Comparison of ENCODE assay signal across 3 cellular contexts in the genomic region with DNA sequence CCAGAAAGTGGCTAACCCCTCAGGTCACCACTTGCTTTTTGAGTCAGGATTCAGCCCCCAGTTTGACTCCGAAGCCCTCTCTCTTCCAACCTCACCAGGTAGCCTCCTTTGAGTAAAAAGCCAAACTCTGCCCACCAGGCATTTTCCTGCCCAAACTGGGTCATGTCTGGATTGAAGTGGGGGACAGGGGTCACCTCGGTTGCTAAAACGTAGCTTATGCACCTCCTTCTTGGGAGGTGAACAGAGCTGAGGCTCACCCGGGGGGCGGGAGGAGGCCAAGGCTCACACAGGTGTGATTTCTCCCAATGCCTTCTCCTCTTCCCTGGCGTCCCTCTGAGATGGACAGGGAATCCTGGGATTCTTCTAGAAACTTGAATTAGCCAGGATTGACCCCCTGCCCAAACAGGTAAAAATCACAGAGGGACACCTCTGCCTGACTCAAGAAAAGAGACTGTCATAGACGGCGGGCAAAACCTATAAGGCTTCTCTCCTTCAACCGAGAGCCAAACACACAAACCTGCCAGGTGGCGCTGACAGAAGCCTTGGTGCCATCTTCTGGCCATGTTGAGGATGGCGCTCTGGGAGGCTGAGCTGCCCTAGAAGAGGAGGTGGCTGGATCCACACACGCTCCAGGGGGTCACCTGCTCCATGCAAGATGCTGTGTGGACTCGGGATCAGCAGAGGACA.
TF ChIP-seq lines count a peak whose summit lies in the region.

No MANE protein-coding gene starts in this region.

TF ChIP-seq in GM23338, 12 proteins besides CTCF, POLR2A, EP300 and RAD21 (continues in another document):
- TF ChIP-seq, protein P1, sequence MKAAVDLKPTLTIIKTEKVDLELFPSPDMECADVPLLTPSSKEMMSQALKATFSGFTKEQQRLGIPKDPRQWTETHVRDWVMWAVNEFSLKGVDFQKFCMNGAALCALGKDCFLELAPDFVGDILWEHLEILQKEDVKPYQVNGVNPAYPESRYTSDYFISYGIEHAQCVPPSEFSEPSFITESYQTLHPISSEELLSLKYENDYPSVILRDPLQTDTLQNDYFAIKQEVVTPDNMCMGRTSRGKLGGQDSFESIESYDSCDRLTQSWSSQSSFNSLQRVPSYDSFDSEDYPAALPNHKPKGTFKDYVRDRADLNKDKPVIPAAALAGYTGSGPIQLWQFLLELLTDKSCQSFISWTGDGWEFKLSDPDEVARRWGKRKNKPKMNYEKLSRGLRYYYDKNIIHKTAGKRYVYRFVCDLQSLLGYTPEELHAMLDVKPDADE (IDR thresholded peaks at IDR 0.05): no peak
- no peak for TF ChIP-seq ZNF114 (CRISPR knock-in tag; IDR thresholded peaks at IDR 0.05)

TF ChIP-seq in WTC11, 78 proteins besides CTCF, POLR2A, EP300 and RAD21:
- TF ChIP-seq, protein P2, sequence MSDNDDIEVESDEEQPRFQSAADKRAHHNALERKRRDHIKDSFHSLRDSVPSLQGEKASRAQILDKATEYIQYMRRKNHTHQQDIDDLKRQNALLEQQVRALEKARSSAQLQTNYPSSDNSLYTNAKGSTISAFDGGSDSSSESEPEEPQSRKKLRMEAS (CRISPR knock-in tag; IDR thresholded peaks at IDR 0.05): 0 out of 2 replicates have a peak, but pooled peaks have one; percentile 40
- TF ChIP-seq, protein P3, sequence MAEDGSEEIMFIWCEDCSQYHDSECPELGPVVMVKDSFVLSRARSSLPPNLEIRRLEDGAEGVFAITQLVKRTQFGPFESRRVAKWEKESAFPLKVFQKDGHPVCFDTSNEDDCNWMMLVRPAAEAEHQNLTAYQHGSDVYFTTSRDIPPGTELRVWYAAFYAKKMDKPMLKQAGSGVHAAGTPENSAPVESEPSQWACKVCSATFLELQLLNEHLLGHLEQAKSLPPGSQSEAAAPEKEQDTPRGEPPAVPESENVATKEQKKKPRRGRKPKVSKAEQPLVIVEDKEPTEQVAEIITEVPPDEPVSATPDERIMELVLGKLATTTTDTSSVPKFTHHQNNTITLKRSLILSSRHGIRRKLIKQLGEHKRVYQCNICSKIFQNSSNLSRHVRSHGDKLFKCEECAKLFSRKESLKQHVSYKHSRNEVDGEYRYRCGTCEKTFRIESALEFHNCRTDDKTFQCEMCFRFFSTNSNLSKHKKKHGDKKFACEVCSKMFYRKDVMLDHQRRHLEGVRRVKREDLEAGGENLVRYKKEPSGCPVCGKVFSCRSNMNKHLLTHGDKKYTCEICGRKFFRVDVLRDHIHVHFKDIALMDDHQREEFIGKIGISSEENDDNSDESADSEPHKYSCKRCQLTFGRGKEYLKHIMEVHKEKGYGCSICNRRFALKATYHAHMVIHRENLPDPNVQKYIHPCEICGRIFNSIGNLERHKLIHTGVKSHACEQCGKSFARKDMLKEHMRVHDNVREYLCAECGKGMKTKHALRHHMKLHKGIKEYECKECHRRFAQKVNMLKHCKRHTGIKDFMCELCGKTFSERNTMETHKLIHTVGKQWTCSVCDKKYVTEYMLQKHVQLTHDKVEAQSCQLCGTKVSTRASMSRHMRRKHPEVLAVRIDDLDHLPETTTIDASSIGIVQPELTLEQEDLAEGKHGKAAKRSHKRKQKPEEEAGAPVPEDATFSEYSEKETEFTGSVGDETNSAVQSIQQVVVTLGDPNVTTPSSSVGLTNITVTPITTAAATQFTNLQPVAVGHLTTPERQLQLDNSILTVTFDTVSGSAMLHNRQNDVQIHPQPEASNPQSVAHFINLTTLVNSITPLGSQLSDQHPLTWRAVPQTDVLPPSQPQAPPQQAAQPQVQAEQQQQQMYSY (CRISPR knock-in tag; IDR thresholded peaks at IDR 0.05): no peak

TF ChIP-seq in H1, 55 proteins besides CTCF, POLR2A, EP300 and RAD21:
- TF ChIP-seq EGR1 (IDR thresholded peaks at IDR 0.05; ENCODE audit: borderline replicate concordance, low read depth, low read length): no peak
- no peak for TF ChIP-seq KDM4A (IDR thresholded peaks at IDR 0.05; ENCODE audit: low read depth, low read length, severe bottlenecking)
- no peak for TF ChIP-seq CBX8 (IDR thresholded peaks at IDR 0.05; ENCODE audit: borderline replicate concordance, low read depth, low read length)
- TF ChIP-seq, protein P4, sequence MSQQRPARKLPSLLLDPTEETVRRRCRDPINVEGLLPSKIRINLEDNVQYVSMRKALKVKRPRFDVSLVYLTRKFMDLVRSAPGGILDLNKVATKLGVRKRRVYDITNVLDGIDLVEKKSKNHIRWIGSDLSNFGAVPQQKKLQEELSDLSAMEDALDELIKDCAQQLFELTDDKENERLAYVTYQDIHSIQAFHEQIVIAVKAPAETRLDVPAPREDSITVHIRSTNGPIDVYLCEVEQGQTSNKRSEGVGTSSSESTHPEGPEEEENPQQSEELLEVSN (IDR thresholded peaks at IDR 0.05): peak; percentile 66
- no peak for TF ChIP-seq SP4 (IDR thresholded peaks at IDR 0.05; ENCODE audit: low read length)
- TF ChIP-seq HDAC6 (IDR thresholded peaks at IDR 0.05; ENCODE audit: low read depth, low read length): no peak
- no peak for TF ChIP-seq YY1 (IDR thresholded peaks at IDR 0.05; ENCODE audit: low read depth, low read length)
- TF ChIP-seq POU5F1 (IDR thresholded peaks at IDR 0.05; ENCODE audit: low read depth, low read length): no peak
- TF ChIP-seq POLR2AphosphoS5 (IDR thresholded peaks at IDR 0.05; ENCODE audit: low read depth, low read length): no peak
- TF ChIP-seq, protein P2 (IDR thresholded peaks at IDR 0.05): peak; percentile 78
- TF ChIP-seq BACH1 (IDR thresholded peaks at IDR 0.05; ENCODE audit: low read length): peak; percentile 24; the same call in 1 of the 2 replicates
- no peak for TF ChIP-seq PHF8 (conservative IDR thresholded peaks at IDR 0.05; ENCODE audit: low read depth, low read length)
- TF ChIP-seq CBX5 (IDR thresholded peaks at IDR 0.05; ENCODE audit: low read depth, low read length): no peak
- TF ChIP-seq CEBPB (IDR thresholded peaks at IDR 0.05; ENCODE audit: low read depth, low read length): no peak
- TF ChIP-seq TAF7 (optimal IDR thresholded peaks at IDR 0.05; ENCODE audit: borderline replicate concordance, low read depth, low read length): no peak
- TF ChIP-seq RXRA (IDR thresholded peaks at IDR 0.05; ENCODE audit: insufficient read depth, low read depth, low read length): no peak
- no peak for TF ChIP-seq BRCA1 (IDR thresholded peaks at IDR 0.05; ENCODE audit: low read depth, low read length)
- no peak for TF ChIP-seq RFX5 (IDR thresholded peaks at IDR 0.05; ENCODE audit: borderline replicate concordance, low read depth, low read length)
- TF ChIP-seq SIN3A (conservative IDR thresholded peaks at IDR 0.05 in 1 of 2, IDR thresholded peaks at IDR 0.05 in 1 of 2; ENCODE audit: low read depth in 1 of 2, low read length in 2 of 2): 0 out of 4 replicates have a peak, but pooled peaks of 1 of the 2 experiments have one; percentile 25
- TF ChIP-seq, protein P5, sequence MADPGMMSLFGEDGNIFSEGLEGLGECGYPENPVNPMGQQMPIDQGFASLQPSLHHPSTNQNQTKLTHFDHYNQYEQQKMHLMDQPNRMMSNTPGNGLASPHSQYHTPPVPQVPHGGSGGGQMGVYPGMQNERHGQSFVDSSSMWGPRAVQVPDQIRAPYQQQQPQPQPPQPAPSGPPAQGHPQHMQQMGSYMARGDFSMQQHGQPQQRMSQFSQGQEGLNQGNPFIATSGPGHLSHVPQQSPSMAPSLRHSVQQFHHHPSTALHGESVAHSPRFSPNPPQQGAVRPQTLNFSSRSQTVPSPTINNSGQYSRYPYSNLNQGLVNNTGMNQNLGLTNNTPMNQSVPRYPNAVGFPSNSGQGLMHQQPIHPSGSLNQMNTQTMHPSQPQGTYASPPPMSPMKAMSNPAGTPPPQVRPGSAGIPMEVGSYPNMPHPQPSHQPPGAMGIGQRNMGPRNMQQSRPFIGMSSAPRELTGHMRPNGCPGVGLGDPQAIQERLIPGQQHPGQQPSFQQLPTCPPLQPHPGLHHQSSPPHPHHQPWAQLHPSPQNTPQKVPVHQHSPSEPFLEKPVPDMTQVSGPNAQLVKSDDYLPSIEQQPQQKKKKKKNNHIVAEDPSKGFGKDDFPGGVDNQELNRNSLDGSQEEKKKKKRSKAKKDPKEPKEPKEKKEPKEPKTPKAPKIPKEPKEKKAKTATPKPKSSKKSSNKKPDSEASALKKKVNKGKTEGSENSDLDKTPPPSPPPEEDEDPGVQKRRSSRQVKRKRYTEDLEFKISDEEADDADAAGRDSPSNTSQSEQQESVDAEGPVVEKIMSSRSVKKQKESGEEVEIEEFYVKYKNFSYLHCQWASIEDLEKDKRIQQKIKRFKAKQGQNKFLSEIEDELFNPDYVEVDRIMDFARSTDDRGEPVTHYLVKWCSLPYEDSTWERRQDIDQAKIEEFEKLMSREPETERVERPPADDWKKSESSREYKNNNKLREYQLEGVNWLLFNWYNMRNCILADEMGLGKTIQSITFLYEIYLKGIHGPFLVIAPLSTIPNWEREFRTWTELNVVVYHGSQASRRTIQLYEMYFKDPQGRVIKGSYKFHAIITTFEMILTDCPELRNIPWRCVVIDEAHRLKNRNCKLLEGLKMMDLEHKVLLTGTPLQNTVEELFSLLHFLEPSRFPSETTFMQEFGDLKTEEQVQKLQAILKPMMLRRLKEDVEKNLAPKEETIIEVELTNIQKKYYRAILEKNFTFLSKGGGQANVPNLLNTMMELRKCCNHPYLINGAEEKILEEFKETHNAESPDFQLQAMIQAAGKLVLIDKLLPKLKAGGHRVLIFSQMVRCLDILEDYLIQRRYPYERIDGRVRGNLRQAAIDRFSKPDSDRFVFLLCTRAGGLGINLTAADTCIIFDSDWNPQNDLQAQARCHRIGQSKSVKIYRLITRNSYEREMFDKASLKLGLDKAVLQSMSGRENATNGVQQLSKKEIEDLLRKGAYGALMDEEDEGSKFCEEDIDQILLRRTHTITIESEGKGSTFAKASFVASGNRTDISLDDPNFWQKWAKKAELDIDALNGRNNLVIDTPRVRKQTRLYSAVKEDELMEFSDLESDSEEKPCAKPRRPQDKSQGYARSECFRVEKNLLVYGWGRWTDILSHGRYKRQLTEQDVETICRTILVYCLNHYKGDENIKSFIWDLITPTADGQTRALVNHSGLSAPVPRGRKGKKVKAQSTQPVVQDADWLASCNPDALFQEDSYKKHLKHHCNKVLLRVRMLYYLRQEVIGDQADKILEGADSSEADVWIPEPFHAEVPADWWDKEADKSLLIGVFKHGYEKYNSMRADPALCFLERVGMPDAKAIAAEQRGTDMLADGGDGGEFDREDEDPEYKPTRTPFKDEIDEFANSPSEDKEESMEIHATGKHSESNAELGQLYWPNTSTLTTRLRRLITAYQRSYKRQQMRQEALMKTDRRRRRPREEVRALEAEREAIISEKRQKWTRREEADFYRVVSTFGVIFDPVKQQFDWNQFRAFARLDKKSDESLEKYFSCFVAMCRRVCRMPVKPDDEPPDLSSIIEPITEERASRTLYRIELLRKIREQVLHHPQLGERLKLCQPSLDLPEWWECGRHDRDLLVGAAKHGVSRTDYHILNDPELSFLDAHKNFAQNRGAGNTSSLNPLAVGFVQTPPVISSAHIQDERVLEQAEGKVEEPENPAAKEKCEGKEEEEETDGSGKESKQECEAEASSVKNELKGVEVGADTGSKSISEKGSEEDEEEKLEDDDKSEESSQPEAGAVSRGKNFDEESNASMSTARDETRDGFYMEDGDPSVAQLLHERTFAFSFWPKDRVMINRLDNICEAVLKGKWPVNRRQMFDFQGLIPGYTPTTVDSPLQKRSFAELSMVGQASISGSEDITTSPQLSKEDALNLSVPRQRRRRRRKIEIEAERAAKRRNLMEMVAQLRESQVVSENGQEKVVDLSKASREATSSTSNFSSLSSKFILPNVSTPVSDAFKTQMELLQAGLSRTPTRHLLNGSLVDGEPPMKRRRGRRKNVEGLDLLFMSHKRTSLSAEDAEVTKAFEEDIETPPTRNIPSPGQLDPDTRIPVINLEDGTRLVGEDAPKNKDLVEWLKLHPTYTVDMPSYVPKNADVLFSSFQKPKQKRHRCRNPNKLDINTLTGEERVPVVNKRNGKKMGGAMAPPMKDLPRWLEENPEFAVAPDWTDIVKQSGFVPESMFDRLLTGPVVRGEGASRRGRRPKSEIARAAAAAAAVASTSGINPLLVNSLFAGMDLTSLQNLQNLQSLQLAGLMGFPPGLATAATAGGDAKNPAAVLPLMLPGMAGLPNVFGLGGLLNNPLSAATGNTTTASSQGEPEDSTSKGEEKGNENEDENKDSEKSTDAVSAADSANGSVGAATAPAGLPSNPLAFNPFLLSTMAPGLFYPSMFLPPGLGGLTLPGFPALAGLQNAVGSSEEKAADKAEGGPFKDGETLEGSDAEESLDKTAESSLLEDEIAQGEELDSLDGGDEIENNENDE (IDR thresholded peaks at IDR 0.05; ENCODE audit: insufficient replicate concordance, low read length): no peak
- no peak for TF ChIP-seq ZNF274 (IDR thresholded peaks at IDR 0.05; ENCODE audit: borderline replicate concordance, extremely low read depth, low read length)
- TF ChIP-seq, protein P6, sequence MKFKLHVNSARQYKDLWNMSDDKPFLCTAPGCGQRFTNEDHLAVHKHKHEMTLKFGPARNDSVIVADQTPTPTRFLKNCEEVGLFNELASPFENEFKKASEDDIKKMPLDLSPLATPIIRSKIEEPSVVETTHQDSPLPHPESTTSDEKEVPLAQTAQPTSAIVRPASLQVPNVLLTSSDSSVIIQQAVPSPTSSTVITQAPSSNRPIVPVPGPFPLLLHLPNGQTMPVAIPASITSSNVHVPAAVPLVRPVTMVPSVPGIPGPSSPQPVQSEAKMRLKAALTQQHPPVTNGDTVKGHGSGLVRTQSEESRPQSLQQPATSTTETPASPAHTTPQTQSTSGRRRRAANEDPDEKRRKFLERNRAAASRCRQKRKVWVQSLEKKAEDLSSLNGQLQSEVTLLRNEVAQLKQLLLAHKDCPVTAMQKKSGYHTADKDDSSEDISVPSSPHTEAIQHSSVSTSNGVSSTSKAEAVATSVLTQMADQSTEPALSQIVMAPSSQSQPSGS (IDR thresholded peaks at IDR 0.05; ENCODE audit: low read length): no peak
- no peak for TF ChIP-seq MAFK (IDR thresholded peaks at IDR 0.05; ENCODE audit: low read depth, low read length)
- TF ChIP-seq GABPA (IDR thresholded peaks at IDR 0.05; ENCODE audit: borderline replicate concordance, insufficient read depth, low read length): no peak
- TF ChIP-seq JUND (IDR thresholded peaks at IDR 0.05; ENCODE audit: low read length): no peak
- TF ChIP-seq TEAD4 (IDR thresholded peaks at IDR 0.05; ENCODE audit: low read depth, low read length): no peak
- no peak for TF ChIP-seq CHD1 (IDR thresholded peaks at IDR 0.05; ENCODE audit: low read depth, low read length)
- no peak for TF ChIP-seq CHD2 (IDR thresholded peaks at IDR 0.05; ENCODE audit: low read length)
- TF ChIP-seq TBP (IDR thresholded peaks at IDR 0.05; ENCODE audit: low read depth, low read length): no peak
- no peak for TF ChIP-seq RBBP5 (IDR thresholded peaks at IDR 0.05; ENCODE audit: borderline replicate concordance, low read depth, low read length)
- TF ChIP-seq NANOG (IDR thresholded peaks at IDR 0.05; ENCODE audit: insufficient read depth, low read depth, low read length, poor library complexity, severe bottlenecking): no peak
